9 cellular contexts compared by ENCODE assay signal in genomic region chr3:161096771-161097367, GRCh38. TPM values are rescaled to one million over a fixed set of nuclear protein-coding genes. Genes with fewer than 3 reads are reported as not detected.
DNase-seq lines count a peak whose midpoint lies in the region; ATAC-seq and TF ChIP-seq lines count a peak whose summit lies in the region.
"Had no signal": no experiment of that assay in that cellular context is flagged by ENCODE, and none has a peak within 500 bp of the region (broad histone marks: within the 10 kb centered on the region; RNA-seq: fewer than 3 reads in every experiment).

No MANE protein-coding gene starts in this region.

- peak; percentile 59 to 78 (median 75) for ATAC-seq in right lobe of liver
- ATAC-seq in esophagus mucosa: no peak

- H3K9me3 Mint-ChIP-seq in activated CD4-positive, alpha-beta T cell treated with anti-CD3 and anti-CD28 coated beads, Interleukin-2, amount 10 ng/mL, durations not matched to agents 24 days and 14 days: no peaks in the 10 kb centered on the region

- H3K9me3 ChIP-seq in right lobe of liver (no peaks in the 10 kb centered on the region), adrenal gland (replicated peaks in 1 of 3) (no peaks in the 10 kb centered on the region)

- DNase-seq in DMS53 (lab: John Stamatoyannopoulos, UW) (peak; percentile 56), DMS53 treated with DMSO at 0.1 percent for 48 hours (lab: John Stamatoyannopoulos, UW; ENCODE audit: unreplicated experiment) (no peak), LoVo (ENCODE audit: low spot score) (peak; percentile 24), right lobe of liver (peak in 1 of 3 donors; percentile 52), adrenal gland (no peak)
- DNase-seq in activated CD4-positive, alpha-beta T cell treated with anti-CD3 and anti-CD28 coated beads, Interleukin-2, amount 10 ng/mL, durations not matched to agents 24 days and 14 days: peak; percentile 63
- DNase-seq in activated effector memory CD4-positive, alpha-beta T cell treated with Interleukin-2 at 50 U/mL for 16 hours: no peak

- no peak overlapping the region for H3K4me3 ChIP-seq in right lobe of liver
- no peak overlapping the region for H3K4me3 ChIP-seq in adrenal gland
- H3K4me3 ChIP-seq: coronary artery had no signal

- intact Hi-C loops in activated CD4-positive, alpha-beta T cell treated with anti-CD3 and anti-CD28 coated beads, Interleukin-2, amount 10 ng/mL, durations not matched to agents 24 days and 14 days (cut with micrococcal nuclease): loop anchor here (1.0 kb wide), 1 partner anchor 177 kb away; no protein-coding TSS in a partner anchor
- intact Hi-C loops in right lobe of liver (cut with DNase I) (no loop called here), adrenal gland (cut with DNase I) (no loop called here)

- no peak overlapping the region for H3K27ac Mint-ChIP-seq in activated CD4-positive, alpha-beta T cell treated with anti-CD3 and anti-CD28 coated beads, Interleukin-2, amount 10 ng/mL, durations not matched to agents 24 days and 14 days

- TF ChIP-seq CTCF in right lobe of liver (IDR thresholded peaks at IDR 0.05) (peak; percentile 52 to 56 (median 52)), adrenal gland (IDR thresholded peaks at IDR 0.05) (no peak)

- H3K27me3 ChIP-seq in right lobe of liver (no peaks in the 10 kb centered on the region), adrenal gland (no peaks in the 10 kb centered on the region)

- 39% methylated on average over 7 of the region's 7 CpGs for WGBS in right lobe of liver (ENCODE audit: insufficient coverage, low coverage, low lambda C conversion rate, missing lambda C conversion rate)
- WGBS in adrenal gland, 4 donors: 73 to 88% (median 84%) methylated on average over 7 of the region's 7 CpGs

- H3K27me3 Mint-ChIP-seq in activated CD4-positive, alpha-beta T cell treated with anti-CD3 and anti-CD28 coated beads, Interleukin-2, amount 10 ng/mL, durations not matched to agents 24 days and 14 days: peaks cover 3% of the 10 kb centered on the region

- no peaks in the 10 kb centered on the region for H3K36me3 ChIP-seq in right lobe of liver
- H3K36me3 ChIP-seq in adrenal gland (replicated peaks in 1 of 2): no peaks in the 10 kb centered on the region

- H3K27ac ChIP-seq in right lobe of liver (no peak overlapping the region), adrenal gland (no peak overlapping the region)
- H3K27ac ChIP-seq: coronary artery had no signal

- no peak for TF ChIP-seq POLR2A in right lobe of liver (IDR thresholded peaks at IDR 0.05)
- no peak for TF ChIP-seq POLR2A in adrenal gland (IDR thresholded peaks at IDR 0.05)

- no peaks in the 10 kb centered on the region for H3K4me1 Mint-ChIP-seq in activated CD4-positive, alpha-beta T cell treated with anti-CD3 and anti-CD28 coated beads, Interleukin-2, amount 10 ng/mL, durations not matched to agents 24 days and 14 days

- no peak overlapping the region for H3K4me3 Mint-ChIP-seq in activated CD4-positive, alpha-beta T cell treated with anti-CD3 and anti-CD28 coated beads, Interleukin-2, amount 10 ng/mL, durations not matched to agents 24 days and 14 days

- H3K4me1 ChIP-seq in right lobe of liver: no peaks in the 10 kb centered on the region
- H3K4me1 ChIP-seq in adrenal gland (replicated peaks in 1 of 2): no peaks in the 10 kb centered on the region

- H3K36me3 Mint-ChIP-seq in activated CD4-positive, alpha-beta T cell treated with anti-CD3 and anti-CD28 coated beads, Interleukin-2, amount 10 ng/mL, durations not matched to agents 24 days and 14 days (ENCODE audit: low read depth): peaks cover 2% of the 10 kb centered on the region

RNA-seq across cellular contexts. Expression of gene B3GALNT1, which starts 8.3 kb away (rescaled TPM):
- 3.3 TPM in 2 replicates for total RNA-seq in activated CD4-positive, alpha-beta T cell treated with anti-CD3 and anti-CD28 coated beads, Interleukin-2, amount 10 ng/mL, durations not matched to agents 24 days and 14 days
- total RNA-seq in right lobe of liver (1 to 10 TPM in 3 of 6 experiments, under 1 TPM in 3; 0.24 to 1.5 (median 0.70) TPM), adrenal gland (10 to 100 TPM in 4 of 8 donors, 1 to 10 TPM in 4; 6.2 to 17.3 (median 11.1) TPM), esophagus mucosa (5.2 TPM)
- 10 to 100 TPM in 1 of 3 donors, 1 to 10 TPM in 2; 2.3 to 10.7 (median 3.7) TPM for polyA plus RNA-seq in adrenal gland

Comparison
In these comparisons a context has a peak if more than half of its experiments do, and no peak if none do; other contexts are left out.
1. DNase-seq: peak in DMS53 (single experiment), LoVo (single experiment) and activated CD4-positive, alpha-beta T cell treated with anti-CD3 and anti-CD28 coated beads, Interleukin-2, amount 10 ng/mL, durations not matched to agents 24 days and 14 days (single experiment); none in DMS53 treated with DMSO at 0.1 percent for 48 hours (single experiment), adrenal gland (0 of 7) and activated effector memory CD4-positive, alpha-beta T cell treated with Interleukin-2 at 50 U/mL for 16 hours (single experiment).
2. CTCF ChIP-seq: peak in right lobe of liver (4 of 4); none in adrenal gland (0 of 6).